In genomic region chr4:119128125-119128524, GRCh38 we compare ENCODE assay signal across 26 cellular contexts. TPM values are rescaled to one million over a fixed set of nuclear protein-coding genes. Genes with fewer than 3 reads are reported as not detected.
"Had no signal": no experiment of that assay in that cellular context is flagged by ENCODE, and none has a peak within 500 bp of the region (broad histone marks: within the 10 kb centered on the region; RNA-seq: fewer than 3 reads in every experiment).

No MANE protein-coding gene starts in this region.

- DNase-seq: colonic mucosa; effector CD8-positive, alpha-beta T cell; endodermal cell; foreskin melanocyte; glutamatergic neuron; kidney; left lung; lower lobe of right lung; naive thymus-derived CD8-positive, alpha-beta T cell; nephron progenitor cell; occipital lobe; ovary; retina; stimulated activated CD4-positive, alpha-beta T cell treated with anti-CD3 and anti-CD28 coated beads, Interleukin-12 subunit alpha, Interleukin-12 subunit beta, amount 100 ng/mL, for 4 hours; stimulated activated CD4-positive, alpha-beta T cell treated with anti-CD3 and anti-CD28 coated beads, Interleukin-1b, Interleukin-23, amount 100 ng/mL, for 48 hours; stimulated activated CD4-positive, alpha-beta T cell treated with anti-CD3 and anti-CD28 coated beads, Interleukin-4, amount 100 ng/mL, for 1 hour; stimulated activated CD8-positive, alpha-beta memory T cell treated with anti-CD3 and anti-CD28 coated beads, Interleukin-4, amount 100 ng/mL, for 48 hours; stimulated activated naive CD4-positive, alpha-beta T cell; stimulated activated naive CD8-positive, alpha-beta T cell treated with anti-CD3 and anti-CD28 coated beads, Interleukin-15, amount 100 ng/mL, for 72 hours; thyroid gland had no signal

- H3K27me3 ChIP-seq: colonic mucosa, esophagus muscularis mucosa, left lung, ovary, suprapubic skin, thyroid gland, vagina had no signal

- H3K9me3 ChIP-seq: colonic mucosa, esophagus muscularis mucosa, left lung, lower lobe of right lung, ovary, suprapubic skin, thyroid gland, vagina had no signal

- H3K36me3 Mint-ChIP-seq: naive thymus-derived CD8-positive, alpha-beta T cell had no signal

- H3K27ac ChIP-seq: colonic mucosa, esophagus muscularis mucosa, left lung, lower lobe of right lung, ovary, suprapubic skin, thyroid gland, vagina had no signal

- H3K27ac Mint-ChIP-seq: dendritic cell treated with granulocyte-macrophage colony-stimulating factor and Interleukin-4, amounts not matched to agents 40 ng/mL and 50 ng/mL, for 4 days; endodermal cell; naive thymus-derived CD8-positive, alpha-beta T cell; nephron progenitor cell; stimulated activated naive CD8-positive, alpha-beta T cell treated with anti-CD3 and anti-CD28 coated beads, Interleukin-15, amount 100 ng/mL, for 72 hours had no signal

- H3K4me3 Mint-ChIP-seq: dendritic cell treated with granulocyte-macrophage colony-stimulating factor and Interleukin-4, amounts not matched to agents 40 ng/mL and 50 ng/mL, for 4 days; endodermal cell; naive thymus-derived CD8-positive, alpha-beta T cell; nephron progenitor cell; stimulated activated naive CD8-positive, alpha-beta T cell treated with anti-CD3 and anti-CD28 coated beads, Interleukin-15, amount 100 ng/mL, for 72 hours had no signal

- ATAC-seq: left lung; lower lobe of right lung; naive thymus-derived CD8-positive, alpha-beta T cell; sciatic nerve; stimulated activated naive CD8-positive, alpha-beta T cell treated with anti-CD3 and anti-CD28 coated beads, Interleukin-15, amount 100 ng/mL, for 72 hours had no signal

- H3K4me3 ChIP-seq: colonic mucosa, esophagus muscularis mucosa, left lung, lower lobe of right lung, ovary, smooth muscle cell, suprapubic skin, thyroid gland, vagina had no signal

- H3K27me3 Mint-ChIP-seq: dendritic cell treated with granulocyte-macrophage colony-stimulating factor and Interleukin-4, amounts not matched to agents 40 ng/mL and 50 ng/mL, for 4 days; naive thymus-derived CD8-positive, alpha-beta T cell; stimulated activated naive CD8-positive, alpha-beta T cell treated with anti-CD3 and anti-CD28 coated beads, Interleukin-15, amount 100 ng/mL, for 72 hours had no signal

- H3K9me3 Mint-ChIP-seq: dendritic cell treated with granulocyte-macrophage colony-stimulating factor and Interleukin-4, amounts not matched to agents 40 ng/mL and 50 ng/mL, for 4 days; endodermal cell; naive thymus-derived CD8-positive, alpha-beta T cell; nephron progenitor cell; stimulated activated naive CD8-positive, alpha-beta T cell treated with anti-CD3 and anti-CD28 coated beads, Interleukin-15, amount 100 ng/mL, for 72 hours had no signal

- H3K4me1 ChIP-seq: colonic mucosa, lower lobe of right lung had no signal

RNA-seq across cellular contexts. Expression of gene MYOZ2, which starts 7.5 kb away (rescaled TPM):
- total RNA-seq: endodermal cell; lower lobe of right lung; naive thymus-derived CD8-positive, alpha-beta T cell; smooth muscle cell; suprapubic skin; thyroid gland had no signal
- polyA plus RNA-seq: naive thymus-derived CD8-positive, alpha-beta T cell; smooth muscle cell had no signal
